ENCODE assay signal across 8 cellular contexts in the genomic region with DNA sequence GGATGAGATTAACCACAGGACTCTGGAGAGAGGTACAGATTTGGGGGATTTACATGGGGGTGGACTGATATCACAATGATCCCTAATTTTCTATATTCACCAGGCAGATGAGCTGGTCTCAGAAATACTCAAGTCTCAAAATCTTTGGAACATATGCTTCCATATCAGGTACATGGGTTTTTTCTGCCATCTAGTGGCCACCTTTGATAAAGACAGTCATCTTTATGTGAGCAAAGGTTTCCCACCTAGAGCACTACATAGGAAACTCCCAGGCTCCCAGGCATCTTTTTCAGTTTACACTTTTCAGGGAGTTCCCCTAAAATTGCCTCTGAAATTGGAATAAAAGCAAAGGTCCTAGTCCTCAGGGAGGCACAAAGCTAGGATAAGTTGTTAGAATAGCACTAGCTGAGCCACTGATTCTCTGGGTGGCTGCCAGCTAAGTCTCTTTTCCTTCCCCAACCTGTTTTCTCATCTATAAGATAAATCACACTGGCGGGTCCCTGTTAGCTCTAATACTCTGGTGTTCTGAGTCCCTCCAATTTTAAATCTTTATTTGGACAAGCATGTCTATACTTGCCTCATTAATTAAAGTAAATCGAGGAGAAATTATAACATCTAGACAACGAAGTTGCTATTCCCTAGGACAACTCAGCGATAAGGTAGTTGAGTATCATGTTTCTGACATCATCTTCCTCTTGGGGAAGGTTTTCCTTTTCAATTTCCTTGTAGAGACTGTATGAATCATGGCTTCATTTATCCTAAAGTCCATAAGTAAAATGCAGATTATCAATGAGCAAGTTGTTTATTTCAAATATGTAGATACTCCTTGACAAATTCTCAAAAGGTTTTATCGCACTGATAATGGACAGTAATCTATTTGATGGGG. TPM values are rescaled to one million over a fixed set of nuclear protein-coding genes. Genes with fewer than 3 reads are reported as not detected.
DNase-seq lines count a peak whose midpoint lies in the region; ATAC-seq and TF ChIP-seq lines count a peak whose summit lies in the region.

No MANE protein-coding gene starts in this region.

- H3K4me3 Mint-ChIP-seq in CD8-positive, alpha-beta T cell, result no peak overlapping the region

- POLR2A ChIA-PET in CD8-positive, alpha-beta T cell (lab: Charles Lee), result no interaction called here

- intact Hi-C loops in CD8-positive, alpha-beta T cell (cut with DNase I, micrococcal nuclease), result loop anchor here (1.0 to 10.0 kb wide), 2 partner anchors 1383 to 1977 kb away; no protein-coding TSS in a partner anchor

- H3K9me3 ChIP-seq in CD8-positive, alpha-beta T cell (ENCODE audit: low read length), result no peaks in the 10 kb centered on the region
- H3K9me3 ChIP-seq in WERI-Rb-1 (ENCODE audit: severe bottlenecking), result no peaks in the 10 kb centered on the region

- peaks cover 48% of the 10 kb centered on the region for H3K27me3 Mint-ChIP-seq in CD8-positive, alpha-beta T cell (ENCODE audit: low read depth)

- no peak overlapping the region for H3K27ac ChIP-seq in CD8-positive, alpha-beta T cell (ENCODE audit: low read depth, low read length)
- no peak overlapping the region for H3K27ac ChIP-seq in WERI-Rb-1

- TF ChIP-seq CTCF in CD8-positive, alpha-beta T cell (IDR thresholded peaks at IDR 0.05), result peak; percentile 83
- peak; percentile 43; the same call in 1 of the 2 replicates for TF ChIP-seq CTCF in WERI-Rb-1 (IDR thresholded peaks at IDR 0.05; ENCODE audit: low read depth, low read length)

- H3K4me1 ChIP-seq in CD8-positive, alpha-beta T cell (ENCODE audit: insufficient read depth, low read length), result no peaks in the 10 kb centered on the region

- CTCF ChIA-PET in CD8-positive, alpha-beta T cell (lab: Charles Lee), result interaction anchor here (0.5 to 3.1 kb wide), 19 partner anchors 9 to 1972 kb away, joined by 3 to 21 read pairs (median 5); no protein-coding TSS in a partner anchor

- no peaks in the 10 kb centered on the region for H3K4me1 Mint-ChIP-seq in CD8-positive, alpha-beta T cell (ENCODE audit: low read depth)

- no peak overlapping the region for H3K4me3 ChIP-seq in CD8-positive, alpha-beta T cell (ENCODE audit: low read depth, low read length)
- H3K4me3 ChIP-seq in WERI-Rb-1 (ENCODE audit: low read depth, low read length), result no peak overlapping the region

- H3K9me3 Mint-ChIP-seq in CD8-positive, alpha-beta T cell, result no peaks in the 10 kb centered on the region

- H3K27ac Mint-ChIP-seq in CD8-positive, alpha-beta T cell, result no peak overlapping the region

- no peaks in the 10 kb centered on the region for H3K36me3 ChIP-seq in CD8-positive, alpha-beta T cell (ENCODE audit: insufficient read depth, low read length)
- H3K36me3 ChIP-seq in WERI-Rb-1, result no peaks in the 10 kb centered on the region

- peak in 2 of 7 experiments; percentile 12 to 22 for DNase-seq in CD8-positive, alpha-beta T cell
- DNase-seq in NCI-H2029 (lab: John Stamatoyannopoulos, UW) (peak; percentile 35), WERI-Rb-1 (peak; percentile 31), glomerular visceral epithelial cell (ENCODE audit: extremely low spot score) (peak; percentile 59), renal cortical epithelial cell (ENCODE audit: low read depth) (peak; percentile 53), hepatic stellate cell (ENCODE audit: low spot score) (no peak)

- no peak for TF ChIP-seq POLR2A in GM18505 (IDR thresholded peaks at IDR 0.05; ENCODE audit: borderline replicate concordance, extremely low read depth, insufficient read depth, insufficient read length)

- H3K36me3 Mint-ChIP-seq in CD8-positive, alpha-beta T cell, result no peaks in the 10 kb centered on the region

- H3K27me3 ChIP-seq in CD8-positive, alpha-beta T cell (ENCODE audit: insufficient read depth, low read length), result no peaks in the 10 kb centered on the region
- H3K27me3 ChIP-seq in WERI-Rb-1 (ENCODE audit: insufficient read depth, low read depth, severe bottlenecking), result no peaks in the 10 kb centered on the region

- peak; percentile 64 for ATAC-seq in CD8-positive, alpha-beta T cell
- ATAC-seq in GM18505 (IDR thresholded peaks at IDR 0.05; ENCODE audit: unreplicated experiment) (peak; percentile 72), HG02938 (IDR thresholded peaks at IDR 0.05; ENCODE audit: unreplicated experiment) (peak; percentile 86)

RNA-seq across cellular contexts. Expression of a gene that starts 19.0 kb away (rescaled TPM):
- 10 to 100 TPM; 49.1 to 50.7 TPM for total RNA-seq in CD8-positive, alpha-beta T cell
- total RNA-seq in renal cortical epithelial cell, result 7.8 and 14.1 TPM in 2 replicates

RNA-seq across cellular contexts. Expression of a gene that starts 27.2 kb away (rescaled TPM):
- total RNA-seq in CD8-positive, alpha-beta T cell, result 10 to 100 TPM in 1 of 2 experiments, 1 to 10 TPM in 1; 6.1 to 11.5 TPM
- total RNA-seq in renal cortical epithelial cell, result 1.4 and 3.5 TPM in 2 replicates
